ENCODE assay signal across 13 cellular contexts in the genomic region with DNA sequence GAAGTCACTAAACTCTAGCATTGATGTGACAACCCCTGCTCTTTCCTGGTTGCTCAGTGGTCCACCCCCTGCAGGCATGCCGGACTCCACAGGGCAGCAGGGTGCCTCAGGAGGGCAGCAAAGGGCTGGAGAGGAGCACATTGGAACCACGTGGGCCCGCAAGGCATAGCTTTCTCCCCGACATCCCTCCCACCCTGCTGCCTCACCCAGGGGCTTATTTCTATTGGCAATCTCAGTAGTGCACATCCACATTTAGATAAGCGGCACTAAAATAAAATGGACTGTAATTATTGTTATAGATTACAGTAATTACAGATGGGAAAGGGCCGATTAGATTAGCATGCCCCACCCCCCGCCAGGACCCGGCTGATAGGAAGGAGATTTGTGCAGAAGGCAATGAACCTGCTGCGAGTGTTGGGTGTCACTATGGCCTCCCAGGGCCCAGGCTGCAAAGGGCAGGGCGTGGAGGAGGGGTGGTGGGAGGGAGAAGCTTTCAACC.
DNase-seq lines count a peak whose midpoint lies in the region; ATAC-seq and TF ChIP-seq lines count a peak whose summit lies in the region.
"Had no signal": no experiment of that assay in that cellular context is flagged by ENCODE, and none has a peak within 500 bp of the region (broad histone marks: within the 10 kb centered on the region; RNA-seq: fewer than 3 reads in every experiment).

No MANE protein-coding gene starts in this region.

- H3K9me3 Mint-ChIP-seq in Caco-2 (ENCODE audit: unreplicated experiment), result no peaks in the 10 kb centered on the region
- H3K9me3 Mint-ChIP-seq: mesothelial cell of epicardium; stimulated activated naive CD8-positive, alpha-beta T cell treated with anti-CD3 and anti-CD28 coated beads, Interleukin-15, Interleukin-2, amounts not matched to agents 100 ng/mL and 50 ng/mL, for 24 hours had no signal

- TF ChIP-seq POLR2A in HCT116 (IDR thresholded peaks at IDR 0.05; ENCODE audit: borderline replicate concordance, extremely low read depth, insufficient read depth, insufficient read length), result no peak

- peak; percentile 91 for ATAC-seq in HCT116
- ATAC-seq in Panc1, result 0 out of 2 replicates have a peak, but pooled peaks have one; percentile 29
- no peak for ATAC-seq in HG03108 (IDR thresholded peaks at IDR 0.05; ENCODE audit: unreplicated experiment)
- no peak for ATAC-seq in HG03045 (IDR thresholded peaks at IDR 0.05; ENCODE audit: unreplicated experiment)
- no peak for ATAC-seq in activated CD4-positive, CD25-positive, alpha-beta regulatory T cell treated with anti-CD3 and anti-CD28 coated beads, Interleukin-2, amount 50 U/mL, for 24 hours

- H3K27ac Mint-ChIP-seq in Caco-2 (ENCODE audit: unreplicated experiment), result no peak overlapping the region
- H3K27ac Mint-ChIP-seq: mesothelial cell of epicardium; stimulated activated naive CD8-positive, alpha-beta T cell treated with anti-CD3 and anti-CD28 coated beads, Interleukin-15, Interleukin-2, amounts not matched to agents 100 ng/mL and 50 ng/mL, for 24 hours had no signal

- H3K4me3 Mint-ChIP-seq in Caco-2 (ENCODE audit: unreplicated experiment), result no peak overlapping the region
- H3K4me3 Mint-ChIP-seq: mesothelial cell of epicardium; stimulated activated naive CD8-positive, alpha-beta T cell treated with anti-CD3 and anti-CD28 coated beads, Interleukin-15, Interleukin-2, amounts not matched to agents 100 ng/mL and 50 ng/mL, for 24 hours had no signal

- TF ChIP-seq CTCF in Caco-2 (IDR thresholded peaks at IDR 0.05; ENCODE audit: insufficient read depth in 1 of 2, low read depth in 1 of 2, low read length in 1 of 2, severe bottlenecking in 1 of 2, unreplicated experiment in 1 of 2) (peak; percentile 43 to 75), HCT116 (IDR thresholded peaks at IDR 0.05 in 2 of 3, conservative IDR thresholded peaks at IDR 0.05 in 1 of 3; ENCODE audit: borderline replicate concordance in 1 of 3, insufficient read depth in 1 of 3, low read depth in 2 of 3, low read length in 2 of 3) (peak; percentile 24 to 47 (median 37); a peak in 5 of 6 replicates), Panc1 (IDR thresholded peaks at IDR 0.05) (peak; percentile 37)

- intact Hi-C loops in Caco-2 (cut with micrococcal nuclease; ENCODE audit: unreplicated experiment), result no loop called here
- intact Hi-C loops in HCT116 (cut with micrococcal nuclease), result loop anchor here (5.0 kb wide), 1 partner anchor 591 kb away; no protein-coding TSS in a partner anchor
- intact Hi-C loops in Panc1 (cut with micrococcal nuclease; ENCODE audit: unreplicated experiment), result no loop called here

- peaks cover 4% of the 10 kb centered on the region for H3K27me3 Mint-ChIP-seq in Caco-2 (ENCODE audit: insufficient read depth, unreplicated experiment)
- H3K27me3 Mint-ChIP-seq: stimulated activated naive CD8-positive, alpha-beta T cell treated with anti-CD3 and anti-CD28 coated beads, Interleukin-15, Interleukin-2, amounts not matched to agents 100 ng/mL and 50 ng/mL, for 24 hours had no signal

- TF ChIP-seq RAD21 in HCT116 (IDR thresholded peaks at IDR 0.05; ENCODE audit: low read depth), result peak; percentile 58

- POLR2A ChIA-PET in Caco-2 (lab: Charles Lee) (no interaction called here), HCT116 (lab: Charles Lee) (no interaction called here), Panc1 (lab: Charles Lee) (no interaction called here)

- H3K4me3 ChIP-seq in Caco-2 (ENCODE audit: low read depth, low read length) (no peak overlapping the region), HCT116 (replicated peaks in 1 of 2; ENCODE audit: low read depth in 1 of 2, low read length in 2 of 2) (no peak overlapping the region), Panc1 (ENCODE audit: low read depth in 2 of 2, low read length in 2 of 2) (no peak overlapping the region)

- H3K79me2 ChIP-seq in HCT116 (ENCODE audit: insufficient read depth, low read length), result no peaks in the 10 kb centered on the region

- H3K27ac ChIP-seq in HCT116 (ENCODE audit: low read depth, low read length) (no peak overlapping the region), Panc1 (ENCODE audit: low read length) (no peak overlapping the region)
- H3K27ac ChIP-seq: RWPE1 had no signal

- H3K36me3 Mint-ChIP-seq in Caco-2 (ENCODE audit: insufficient read depth, unreplicated experiment), result no peaks in the 10 kb centered on the region
- H3K36me3 Mint-ChIP-seq: mesothelial cell of epicardium had no signal

- in situ Hi-C loops in Panc1 (cut with HindIII; ENCODE audit: low pct_unique_long_range_greater_than_20kb, low sequenced_read_pairs), result no loop called here

- H3K9ac ChIP-seq in HCT116 (ENCODE audit: low read length), result no peak overlapping the region

- RAD21 ChIA-PET in HCT116 (lab: Charles Lee; ENCODE audit: low non-redundant PET in 1 of 2, low total read pairs in 2 of 2, uncharacterized antibody in 2 of 2, unreplicated experiment in 2 of 2), result no interaction called here

- no peak overlapping the region for H2AFZ ChIP-seq in HCT116 (ENCODE audit: low read depth, low read length, poor library complexity, severe bottlenecking)

- no peaks in the 10 kb centered on the region for H4K20me1 ChIP-seq in HCT116 (ENCODE audit: insufficient read depth)

- H3K4me1 ChIP-seq in Caco-2 (no peaks in the 10 kb centered on the region), HCT116 (ENCODE audit: control insufficient read depth in 1 of 2, insufficient read depth in 2 of 2, low read length in 2 of 2) (no peaks in the 10 kb centered on the region), Panc1 (ENCODE audit: control insufficient read depth, insufficient read depth, low read length) (no peaks in the 10 kb centered on the region)

- H3K36me3 ChIP-seq in Caco-2 (ENCODE audit: control insufficient read depth, insufficient read depth, low read length) (no peaks in the 10 kb centered on the region), HCT116 (ENCODE audit: control insufficient read depth in 1 of 2, insufficient read depth in 2 of 2, low read length in 2 of 2) (no peaks in the 10 kb centered on the region), Panc1 (ENCODE audit: control insufficient read depth, insufficient read depth, low read length) (no peaks in the 10 kb centered on the region)

- DNase-seq in Caco-2, result peak in 1 of 2 experiments; percentile 49
- peak; percentile 4 for DNase-seq in HCT116 (ENCODE audit: low read depth, low spot score)
- no peak for DNase-seq in Panc1 (ENCODE audit: low read depth, low spot score)
- DNase-seq in iPS DF 19.7 (ENCODE audit: low read depth, low spot score), result peak; percentile 1
- no peak for DNase-seq in T1000 (lab: John Stamatoyannopoulos, UW)
- DNase-seq: DMS153, small intestine had no signal

- H3K4me1 Mint-ChIP-seq in Caco-2 (ENCODE audit: low read depth, unreplicated experiment), result no peaks in the 10 kb centered on the region

- no peak overlapping the region for H3K4me2 ChIP-seq in HCT116 (ENCODE audit: low read length)

- H3K9me2 ChIP-seq in HCT116 (ENCODE audit: insufficient read depth), result no peaks in the 10 kb centered on the region

- H3K9me3 ChIP-seq in Caco-2 (no peaks in the 10 kb centered on the region), HCT116 (ENCODE audit: control insufficient read depth in 1 of 2, insufficient read depth in 1 of 2, low read depth in 1 of 2, low read length in 2 of 2) (no peaks in the 10 kb centered on the region), Panc1 (ENCODE audit: control insufficient read depth, insufficient read depth, low read depth, low read length) (no peaks in the 10 kb centered on the region)

- BruUV-seq in Caco-2 (replicated peaks; lab: Mats Ljungman, UMichigan), result no TSS peak
- BruUV-seq in HCT116 (replicated peaks; lab: Mats Ljungman, UMichigan), result no TSS peak
- no TSS peak for BruUV-seq in Panc1 (replicated peaks; lab: Mats Ljungman, UMichigan)

- CTCF ChIA-PET in Caco-2 (lab: Charles Lee), result no interaction called here
- CTCF ChIA-PET in HCT116 (lab: Charles Lee), result interaction anchor here (1.0 kb wide), 1 partner anchor 210 kb away, joined by 3 read pairs; no protein-coding TSS in a partner anchor
- CTCF ChIA-PET in Panc1 (lab: Charles Lee), result no interaction called here

- H3K27me3 ChIP-seq in Caco-2 (replicated peaks; ENCODE audit: control insufficient read depth, insufficient read depth, low read length), result no peaks in the 10 kb centered on the region
- no peaks in the 10 kb centered on the region for H3K27me3 ChIP-seq in HCT116 (ENCODE audit: insufficient read depth, low read length)
- H3K27me3 ChIP-seq in Panc1 (ENCODE audit: control insufficient read depth, insufficient read depth, low read length), result no peaks in the 10 kb centered on the region

TF ChIP-seq in HCT116, 20 proteins besides CTCF, POLR2A, EP300 and RAD21:
- TF ChIP-seq, protein P1, sequence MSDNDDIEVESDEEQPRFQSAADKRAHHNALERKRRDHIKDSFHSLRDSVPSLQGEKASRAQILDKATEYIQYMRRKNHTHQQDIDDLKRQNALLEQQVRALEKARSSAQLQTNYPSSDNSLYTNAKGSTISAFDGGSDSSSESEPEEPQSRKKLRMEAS (IDR thresholded peaks at IDR 0.05), result 0 out of 2 replicates have a peak, but pooled peaks have one; percentile 16
- TF ChIP-seq, protein P2, sequence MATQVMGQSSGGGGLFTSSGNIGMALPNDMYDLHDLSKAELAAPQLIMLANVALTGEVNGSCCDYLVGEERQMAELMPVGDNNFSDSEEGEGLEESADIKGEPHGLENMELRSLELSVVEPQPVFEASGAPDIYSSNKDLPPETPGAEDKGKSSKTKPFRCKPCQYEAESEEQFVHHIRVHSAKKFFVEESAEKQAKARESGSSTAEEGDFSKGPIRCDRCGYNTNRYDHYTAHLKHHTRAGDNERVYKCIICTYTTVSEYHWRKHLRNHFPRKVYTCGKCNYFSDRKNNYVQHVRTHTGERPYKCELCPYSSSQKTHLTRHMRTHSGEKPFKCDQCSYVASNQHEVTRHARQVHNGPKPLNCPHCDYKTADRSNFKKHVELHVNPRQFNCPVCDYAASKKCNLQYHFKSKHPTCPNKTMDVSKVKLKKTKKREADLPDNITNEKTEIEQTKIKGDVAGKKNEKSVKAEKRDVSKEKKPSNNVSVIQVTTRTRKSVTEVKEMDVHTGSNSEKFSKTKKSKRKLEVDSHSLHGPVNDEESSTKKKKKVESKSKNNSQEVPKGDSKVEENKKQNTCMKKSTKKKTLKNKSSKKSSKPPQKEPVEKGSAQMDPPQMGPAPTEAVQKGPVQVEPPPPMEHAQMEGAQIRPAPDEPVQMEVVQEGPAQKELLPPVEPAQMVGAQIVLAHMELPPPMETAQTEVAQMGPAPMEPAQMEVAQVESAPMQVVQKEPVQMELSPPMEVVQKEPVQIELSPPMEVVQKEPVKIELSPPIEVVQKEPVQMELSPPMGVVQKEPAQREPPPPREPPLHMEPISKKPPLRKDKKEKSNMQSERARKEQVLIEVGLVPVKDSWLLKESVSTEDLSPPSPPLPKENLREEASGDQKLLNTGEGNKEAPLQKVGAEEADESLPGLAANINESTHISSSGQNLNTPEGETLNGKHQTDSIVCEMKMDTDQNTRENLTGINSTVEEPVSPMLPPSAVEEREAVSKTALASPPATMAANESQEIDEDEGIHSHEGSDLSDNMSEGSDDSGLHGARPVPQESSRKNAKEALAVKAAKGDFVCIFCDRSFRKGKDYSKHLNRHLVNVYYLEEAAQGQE (IDR thresholded peaks at IDR 0.05; ENCODE audit: low read depth), result no peak

Comparison
In these comparisons a context has a peak if more than half of its experiments do, and no peak if none do; other contexts are left out.
1. DNase-seq: peak in HCT116 (single experiment) and iPS DF 19.7 (single experiment); none in Panc1 (single experiment) and T1000 (single experiment).
2. ATAC-seq: peak in HCT116 (single experiment) and Panc1 (single experiment); none in HG03108 (single experiment), HG03045 (single experiment) and activated CD4-positive, CD25-positive, alpha-beta regulatory T cell treated with anti-CD3 and anti-CD28 coated beads, Interleukin-2, amount 50 U/mL, for 24 hours (0 of 2).
3. Peak in every context shown above with its lines, with median percentiles within 50 percentile points of each other: CTCF ChIP-seq.